Comparison of ENCODE assay signal across 8 cellular contexts in the genomic region with DNA sequence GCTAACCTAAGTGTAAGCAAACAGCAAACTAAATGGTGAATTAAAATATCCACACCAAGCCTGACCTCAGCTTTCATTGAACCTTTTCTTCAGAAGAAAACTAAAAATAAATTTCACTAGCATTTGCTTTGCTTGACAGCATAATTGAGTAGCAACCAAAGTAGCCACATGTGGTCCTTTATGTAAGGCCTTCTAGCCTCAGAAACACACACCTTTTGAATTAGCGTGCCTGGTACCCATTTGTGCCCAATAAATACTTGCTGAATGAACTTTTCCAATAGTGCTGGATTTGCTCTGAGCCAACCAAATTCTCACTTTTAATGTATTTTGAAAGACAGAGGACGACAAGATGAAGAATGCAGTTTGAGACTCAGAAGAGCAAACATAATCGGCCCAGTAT. TPM values are rescaled to one million over a fixed set of nuclear protein-coding genes. Genes with fewer than 3 reads are reported as not detected.
A peak's percentile ranks its signal among the peaks of the same experiment; 100 is the strongest.
DNase-seq lines count a peak whose midpoint lies in the region; ATAC-seq and TF ChIP-seq lines count a peak whose summit lies in the region.

No MANE protein-coding gene starts in this region.

- TF ChIP-seq CTCF in WTC11 (IDR thresholded peaks at IDR 0.05) (no peak), suprapubic skin (IDR thresholded peaks at IDR 0.05) (no peak)

- H3K4me1 Mint-ChIP-seq in activated naive CD4-positive, alpha-beta T cell treated with anti-CD3 and anti-CD28 coated beads for 36 hours (ENCODE audit: low read depth): peaks cover 26% of the 10 kb centered on the region
- H3K4me1 Mint-ChIP-seq in WTC11: peaks cover 21% of the 10 kb centered on the region

- H3K4me3 ChIP-seq in iPS-18a (ENCODE audit: low read length): peak overlapping the region; percentile 93
- H3K4me3 ChIP-seq in suprapubic skin: peak overlapping the region; percentile 75

- no peak for TF ChIP-seq POLR2A in suprapubic skin (IDR thresholded peaks at IDR 0.05)

- CTCF ChIA-PET in activated naive CD4-positive, alpha-beta T cell treated with anti-CD3 and anti-CD28 coated beads for 36 hours (lab: Charles Lee): interaction anchor here (0.6 to 1.7 kb wide), 7 partner anchors 67 to 143 kb away, joined by 3 to 6 read pairs (median 5); no protein-coding TSS in a partner anchor
- CTCF ChIA-PET in WTC11 (lab: Charles Lee): interaction anchor here (5.0 kb wide), 1 partner anchor 130 kb away, joined by 23 read pairs; no protein-coding TSS in a partner anchor

- no peak for DNase-seq in activated naive CD4-positive, alpha-beta T cell treated with anti-CD3 and anti-CD28 coated beads for 36 hours
- no peak for DNase-seq in activated naive CD4-positive, alpha-beta T cell treated with anti-CD3 and anti-CD28 coated beads, Interleukin-2, amount 50 U/mL, for 16 hours
- no peak for DNase-seq in WTC11 (ENCODE audit: low spot score)
- no peak for DNase-seq in suprapubic skin (ENCODE audit: low spot score in 2 of 2)
- no peak for DNase-seq in hippocampal formation (lab: John Stamatoyannopoulos, UW)
- no peak for DNase-seq in NCI-H1694 (lab: John Stamatoyannopoulos, UW)

- H3K9ac ChIP-seq in iPS-18a (ENCODE audit: low read length): no peak overlapping the region

- no peak for TF ChIP-seq EP300 in suprapubic skin (IDR thresholded peaks at IDR 0.05)

- no peaks in the 10 kb centered on the region for H3K9me3 Mint-ChIP-seq in activated naive CD4-positive, alpha-beta T cell treated with anti-CD3 and anti-CD28 coated beads for 36 hours
- no peaks in the 10 kb centered on the region for H3K9me3 Mint-ChIP-seq in WTC11

- intact Hi-C loops in activated naive CD4-positive, alpha-beta T cell treated with anti-CD3 and anti-CD28 coated beads for 36 hours (cut with micrococcal nuclease): loop anchor here (10.0 kb wide), 3 partner anchors 850 to 1020 kb away; a partner anchor contains a TSS

- peak overlapping the region; percentile 22 for H3K27ac Mint-ChIP-seq in activated naive CD4-positive, alpha-beta T cell treated with anti-CD3 and anti-CD28 coated beads for 36 hours
- H3K27ac Mint-ChIP-seq in WTC11: no peak overlapping the region

- POLR2A ChIA-PET in WTC11 (lab: Charles Lee): interaction anchor here (0.6 kb wide), 1 partner anchor 41 kb away, joined by 8 read pairs; no protein-coding TSS in a partner anchor

- H3K27me3 ChIP-seq in iPS-18a (ENCODE audit: control insufficient read depth, insufficient read depth, low read length): no peaks in the 10 kb centered on the region
- H3K27me3 ChIP-seq in suprapubic skin: no peaks in the 10 kb centered on the region

- no peaks in the 10 kb centered on the region for H3K27me3 Mint-ChIP-seq in activated naive CD4-positive, alpha-beta T cell treated with anti-CD3 and anti-CD28 coated beads for 36 hours (ENCODE audit: low read depth)
- H3K27me3 Mint-ChIP-seq in WTC11 (ENCODE audit: low read depth): no peaks in the 10 kb centered on the region

- peaks cover 20% of the 10 kb centered on the region for H3K4me1 ChIP-seq in iPS-18a (ENCODE audit: control insufficient read depth, low read depth, low read length)
- H3K4me1 ChIP-seq in suprapubic skin: peaks cover 42% of the 10 kb centered on the region

- H3K27ac ChIP-seq in iPS-18a (ENCODE audit: low read length) (no peak overlapping the region), suprapubic skin (peak overlapping the region; percentile 98)

- H3K4me3 Mint-ChIP-seq in activated naive CD4-positive, alpha-beta T cell treated with anti-CD3 and anti-CD28 coated beads for 36 hours: peak overlapping the region; percentile 83
- peak overlapping the region; percentile 94 for H3K4me3 Mint-ChIP-seq in WTC11

- no peaks in the 10 kb centered on the region for H3K36me3 ChIP-seq in iPS-18a (ENCODE audit: control insufficient read depth, low read depth, low read length)
- H3K36me3 ChIP-seq in suprapubic skin: no peaks in the 10 kb centered on the region

- H3K9me3 ChIP-seq in iPS-18a (ENCODE audit: control insufficient read depth, low read depth, low read length) (no peaks in the 10 kb centered on the region), suprapubic skin (no peaks in the 10 kb centered on the region)

- 28% methylated on average over 3 of the region's 3 CpGs for WGBS in suprapubic skin

- ATAC-seq in WTC11 (no peak), GM18868 (IDR thresholded peaks at IDR 0.05; ENCODE audit: unreplicated experiment) (no peak)

- peaks cover 17% of the 10 kb centered on the region for H3K36me3 Mint-ChIP-seq in activated naive CD4-positive, alpha-beta T cell treated with anti-CD3 and anti-CD28 coated beads for 36 hours (ENCODE audit: low read depth)
- no peaks in the 10 kb centered on the region; the same call in 1 of the 2 replicates for H3K36me3 Mint-ChIP-seq in WTC11

TF ChIP-seq in WTC11, 78 proteins besides CTCF, POLR2A, EP300 and RAD21 (continues in another document):
- TF ChIP-seq, protein P1, sequence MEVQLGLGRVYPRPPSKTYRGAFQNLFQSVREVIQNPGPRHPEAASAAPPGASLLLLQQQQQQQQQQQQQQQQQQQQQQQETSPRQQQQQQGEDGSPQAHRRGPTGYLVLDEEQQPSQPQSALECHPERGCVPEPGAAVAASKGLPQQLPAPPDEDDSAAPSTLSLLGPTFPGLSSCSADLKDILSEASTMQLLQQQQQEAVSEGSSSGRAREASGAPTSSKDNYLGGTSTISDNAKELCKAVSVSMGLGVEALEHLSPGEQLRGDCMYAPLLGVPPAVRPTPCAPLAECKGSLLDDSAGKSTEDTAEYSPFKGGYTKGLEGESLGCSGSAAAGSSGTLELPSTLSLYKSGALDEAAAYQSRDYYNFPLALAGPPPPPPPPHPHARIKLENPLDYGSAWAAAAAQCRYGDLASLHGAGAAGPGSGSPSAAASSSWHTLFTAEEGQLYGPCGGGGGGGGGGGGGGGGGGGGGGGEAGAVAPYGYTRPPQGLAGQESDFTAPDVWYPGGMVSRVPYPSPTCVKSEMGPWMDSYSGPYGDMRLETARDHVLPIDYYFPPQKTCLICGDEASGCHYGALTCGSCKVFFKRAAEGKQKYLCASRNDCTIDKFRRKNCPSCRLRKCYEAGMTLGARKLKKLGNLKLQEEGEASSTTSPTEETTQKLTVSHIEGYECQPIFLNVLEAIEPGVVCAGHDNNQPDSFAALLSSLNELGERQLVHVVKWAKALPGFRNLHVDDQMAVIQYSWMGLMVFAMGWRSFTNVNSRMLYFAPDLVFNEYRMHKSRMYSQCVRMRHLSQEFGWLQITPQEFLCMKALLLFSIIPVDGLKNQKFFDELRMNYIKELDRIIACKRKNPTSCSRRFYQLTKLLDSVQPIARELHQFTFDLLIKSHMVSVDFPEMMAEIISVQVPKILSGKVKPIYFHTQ (CRISPR knock-in tag; IDR thresholded peaks at IDR 0.05): no peak
- TF ChIP-seq ZNF138 (CRISPR knock-in tag; conservative IDR thresholded peaks at IDR 0.05) (no peak), GRHL2 (CRISPR knock-in tag; IDR thresholded peaks at IDR 0.05; ENCODE audit: insufficient replicate concordance, severe bottlenecking) (no peak), CREM (CRISPR knock-in tag; IDR thresholded peaks at IDR 0.05) (no peak), JUN (CRISPR knock-in tag; IDR thresholded peaks at IDR 0.05) (no peak), SP1 (CRISPR knock-in tag; conservative IDR thresholded peaks at IDR 0.05) (no peak), ZBTB21 (CRISPR knock-in tag; IDR thresholded peaks at IDR 0.05; ENCODE audit: borderline replicate concordance) (no peak), RORB (CRISPR knock-in tag; IDR thresholded peaks at IDR 0.05) (no peak), SMAD4 (CRISPR knock-in tag; IDR thresholded peaks at IDR 0.05) (no peak), TEAD1 (CRISPR knock-in tag; IDR thresholded peaks at IDR 0.05) (no peak), CREB1 (CRISPR knock-in tag; IDR thresholded peaks at IDR 0.05) (no peak), ZNF423 (CRISPR knock-in tag; IDR thresholded peaks at IDR 0.05) (no peak), ESRRA (CRISPR knock-in tag; IDR thresholded peaks at IDR 0.05; ENCODE audit: borderline replicate concordance) (no peak)
- TF ChIP-seq, protein P2, sequence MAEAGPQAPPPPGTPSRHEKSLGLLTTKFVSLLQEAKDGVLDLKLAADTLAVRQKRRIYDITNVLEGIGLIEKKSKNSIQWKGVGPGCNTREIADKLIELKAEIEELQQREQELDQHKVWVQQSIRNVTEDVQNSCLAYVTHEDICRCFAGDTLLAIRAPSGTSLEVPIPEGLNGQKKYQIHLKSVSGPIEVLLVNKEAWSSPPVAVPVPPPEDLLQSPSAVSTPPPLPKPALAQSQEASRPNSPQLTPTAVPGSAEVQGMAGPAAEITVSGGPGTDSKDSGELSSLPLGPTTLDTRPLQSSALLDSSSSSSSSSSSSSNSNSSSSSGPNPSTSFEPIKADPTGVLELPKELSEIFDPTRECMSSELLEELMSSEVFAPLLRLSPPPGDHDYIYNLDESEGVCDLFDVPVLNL (CRISPR knock-in tag; IDR thresholded peaks at IDR 0.05; ENCODE audit: borderline replicate concordance, low read depth): no peak
- TF ChIP-seq, protein P3, sequence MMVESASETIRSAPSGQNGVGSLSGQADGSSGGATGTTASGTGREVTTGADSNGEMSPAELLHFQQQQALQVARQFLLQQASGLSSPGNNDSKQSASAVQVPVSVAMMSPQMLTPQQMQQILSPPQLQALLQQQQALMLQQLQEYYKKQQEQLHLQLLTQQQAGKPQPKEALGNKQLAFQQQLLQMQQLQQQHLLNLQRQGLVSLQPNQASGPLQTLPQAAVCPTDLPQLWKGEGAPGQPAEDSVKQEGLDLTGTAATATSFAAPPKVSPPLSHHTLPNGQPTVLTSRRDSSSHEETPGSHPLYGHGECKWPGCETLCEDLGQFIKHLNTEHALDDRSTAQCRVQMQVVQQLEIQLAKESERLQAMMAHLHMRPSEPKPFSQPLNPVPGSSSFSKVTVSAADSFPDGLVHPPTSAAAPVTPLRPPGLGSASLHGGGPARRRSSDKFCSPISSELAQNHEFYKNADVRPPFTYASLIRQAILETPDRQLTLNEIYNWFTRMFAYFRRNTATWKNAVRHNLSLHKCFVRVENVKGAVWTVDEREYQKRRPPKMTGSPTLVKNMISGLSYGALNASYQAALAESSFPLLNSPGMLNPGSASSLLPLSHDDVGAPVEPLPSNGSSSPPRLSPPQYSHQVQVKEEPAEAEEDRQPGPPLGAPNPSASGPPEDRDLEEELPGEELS (CRISPR knock-in tag; IDR thresholded peaks at IDR 0.05): no peak

RNA-seq across cellular contexts. Expression of a gene that starts 2.1 kb away (rescaled TPM):
- 10 to 100 TPM; 36.7 to 38.3 TPM for total RNA-seq in activated naive CD4-positive, alpha-beta T cell treated with anti-CD3 and anti-CD28 coated beads for 36 hours
- total RNA-seq in WTC11 (2021) (45.8 to 52.8 TPM (median 48.3 TPM) in 3 replicates), suprapubic skin (100 to 1,000 TPM in 1 of 4 donors, 10 to 100 TPM in 3; 40.3 to 123 (median 60.4) TPM)
